Comparison of ENCODE assay signal across 10 cellular contexts in the genomic region with DNA sequence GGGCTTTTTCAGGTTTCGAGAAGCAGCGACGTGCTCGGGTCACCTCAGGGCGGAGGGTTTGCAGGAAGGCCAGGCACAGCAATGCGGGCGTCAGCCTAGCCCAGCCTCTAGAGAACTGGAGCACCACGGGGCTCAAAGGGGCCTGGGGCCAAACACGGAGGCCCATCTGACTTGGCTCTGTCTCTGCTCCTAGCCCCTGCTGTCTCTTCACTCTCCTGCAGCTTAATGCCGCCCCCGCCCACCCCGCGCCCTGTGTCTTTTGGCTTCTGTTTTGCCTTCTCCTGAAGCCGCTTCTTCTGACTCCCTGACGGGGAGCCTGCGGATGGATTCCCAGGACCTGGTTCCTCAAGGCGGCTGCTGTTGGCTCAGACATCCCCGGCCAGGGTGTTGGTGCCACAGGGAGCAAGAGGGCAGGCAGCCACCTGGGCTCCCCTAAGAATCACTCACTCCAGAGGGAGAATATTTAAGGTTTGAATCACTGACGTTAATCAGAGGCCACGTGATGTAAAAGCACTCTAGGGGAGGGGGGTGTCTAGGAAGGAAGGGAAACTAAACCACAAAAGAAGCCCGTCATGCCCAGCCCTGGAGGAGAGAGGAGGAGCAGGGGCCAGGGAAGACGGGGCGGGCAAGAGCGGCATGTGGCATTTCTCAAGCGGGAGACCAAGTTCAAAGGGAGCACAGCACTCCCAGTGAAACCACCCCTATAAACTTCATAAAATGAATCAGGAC. TPM values are rescaled to one million over a fixed set of nuclear protein-coding genes. Genes with fewer than 3 reads are reported as not detected.
DNase-seq lines count a peak whose midpoint lies in the region; ATAC-seq and TF ChIP-seq lines count a peak whose summit lies in the region.
"Had no signal": no experiment of that assay in that cellular context is flagged by ENCODE, and none has a peak within 500 bp of the region (broad histone marks: within the 10 kb centered on the region; RNA-seq: fewer than 3 reads in every experiment).

No MANE protein-coding gene starts in this region.

- H3K36me3 ChIP-seq in GM23248 (ENCODE audit: low read depth) (no peaks in the 10 kb centered on the region), PC-3 (ENCODE audit: low read depth, low read length) (no peaks in the 10 kb centered on the region)

- H3K9ac ChIP-seq in GM23248: 0 out of 2 replicates have a peak overlapping the region, but pooled peaks have one; percentile 5
- no peak overlapping the region for H3K9ac ChIP-seq in PC-3 (ENCODE audit: low read length)

- no peaks in the 10 kb centered on the region for H3K9me2 ChIP-seq in GM23248 (ENCODE audit: insufficient read depth)
- H3K9me2 ChIP-seq in PC-3 (replicated peaks; ENCODE audit: low read length): no peaks in the 10 kb centered on the region

- DNase-seq in GM23248: peak; percentile 74
- peak; percentile 94 for DNase-seq in PC-3
- DNase-seq in fibroblast of peridontal ligament (ENCODE audit: extremely low read depth): peak; percentile 11
- DNase-seq in stimulated activated naive CD8-positive, alpha-beta T cell treated with anti-CD3 and anti-CD28 coated beads, Interleukin-15, Interleukin-2, amounts not matched to agents 100 U/mL and 50 U/mL, for 24 hours: no peak
- DNase-seq in NCI-H1694 (lab: John Stamatoyannopoulos, UW): no peak
- DNase-seq in middle frontal gyrus (ENCODE audit: extremely low spot score, low spot score): no peak
- DNase-seq: activated naive CD4-positive, alpha-beta T cell treated with anti-CD3 and anti-CD28 coated beads, Interleukin-2, amount 10 ng/mL, durations not matched to agents 7 days and 5 days had no signal

- intact Hi-C loops in PC-3 (cut with micrococcal nuclease): loop anchor here (2.0 kb wide), 1 partner anchor 153 kb away; no protein-coding TSS in a partner anchor

- ATAC-seq in PC-3: peak; percentile 84
- ATAC-seq in stimulated activated naive CD8-positive, alpha-beta T cell treated with anti-CD3 and anti-CD28 coated beads, Interleukin-15, Interleukin-2, amounts not matched to agents 100 U/mL and 50 U/mL, for 24 hours: peak; percentile 33
- ATAC-seq in GM19035 (IDR thresholded peaks at IDR 0.05; ENCODE audit: unreplicated experiment): no peak

- WGBS in GM23248 (ENCODE audit: low coverage in 1 of 2, low lambda C conversion rate in 2 of 2, missing lambda C conversion rate in 2 of 2), 2 experiments: 34 to 46% methylated on average over 24 to 25 of the region's 25 CpGs

- POLR2A ChIA-PET in PC-3 (lab: Charles Lee; ENCODE audit: unreplicated experiment): no interaction called here

- CTCF ChIA-PET in PC-3 (lab: Charles Lee): no interaction called here

- in situ Hi-C loops in GM23248 (cut with MboI): no loop called here

- H3K79me2 ChIP-seq in GM23248 (ENCODE audit: insufficient read depth): no peaks in the 10 kb centered on the region
- H3K79me2 ChIP-seq in PC-3 (ENCODE audit: low read length): no peaks in the 10 kb centered on the region

- H3K4me2 ChIP-seq in GM23248 (ENCODE audit: unreplicated experiment) (peak overlapping the region; percentile 55), PC-3 (ENCODE audit: low read length) (peak overlapping the region; percentile 62)

- no peaks in the 10 kb centered on the region for H3K9me3 ChIP-seq in GM23248 (ENCODE audit: low read depth)
- H3K9me3 ChIP-seq in PC-3 (ENCODE audit: low read length): no peaks in the 10 kb centered on the region

- no peaks in the 10 kb centered on the region for H4K20me1 ChIP-seq in GM23248 (ENCODE audit: insufficient read depth)
- H4K20me1 ChIP-seq in PC-3 (ENCODE audit: low read length): no peaks in the 10 kb centered on the region

- peaks cover 13% of the 10 kb centered on the region; the same call in 1 of the 2 replicates for H3K27me3 ChIP-seq in GM23248 (replicated peaks; ENCODE audit: insufficient read depth)
- no peaks in the 10 kb centered on the region for H3K27me3 ChIP-seq in PC-3 (ENCODE audit: low read length)

- H3K27ac ChIP-seq in GM23248 (no peak overlapping the region), PC-3 (ENCODE audit: low read length) (peak overlapping the region; percentile 60)
- H3K27ac ChIP-seq: HL-60 had no signal

- H3F3A ChIP-seq in GM23248 (ENCODE audit: insufficient read depth): no peaks in the 10 kb centered on the region
- no peaks in the 10 kb centered on the region for H3F3A ChIP-seq in PC-3 (ENCODE audit: low read length, unreplicated experiment)

- no peak for TF ChIP-seq CTCF in PC-3 (conservative IDR thresholded peaks at IDR 0.05; ENCODE audit: low read depth, low read length)

- H3K4me3 ChIP-seq in GM23248 (peak overlapping the region; percentile 44), PC-3 (ENCODE audit: low read length) (0 out of 2 replicates have a peak overlapping the region, but pooled peaks have one; percentile 9)

- BruUV-seq in PC-3 (replicated peaks; lab: Mats Ljungman, UMichigan): no TSS peak

- no peaks in the 10 kb centered on the region for H3K4me1 ChIP-seq in GM23248 (ENCODE audit: insufficient read depth)
- H3K4me1 ChIP-seq in PC-3 (ENCODE audit: insufficient read depth, low read length): peaks cover 25% of the 10 kb centered on the region

- H2AFZ ChIP-seq in GM23248 (0 out of 2 replicates have a peak overlapping the region, but pooled peaks have one; percentile 34), PC-3 (ENCODE audit: low read length) (peak overlapping the region; percentile 61; the same call in 1 of the 2 replicates)

RNA-seq across cellular contexts. Expression of a gene that starts 36.9 kb away (rescaled TPM):
- not detected in 2 replicates for total RNA-seq in GM23248 (2014; rRNA removed; shearing (Covaris generic))
- polyA plus RNA-seq in GM23248 (2016; fragmentation: Nextera tagmentation; extraction: Ambion mirVana): not detected in 2 replicates
- not detected in 2 replicates for total RNA-seq in PC-3 (2014; rRNA removed)
- polyA plus RNA-seq: esophagus had no signal

Comparison
In these comparisons a context has a peak if more than half of its experiments do, and no peak if none do; other contexts are left out.
1. DNase-seq: peak in GM23248 (single experiment), PC-3 (single experiment) and fibroblast of peridontal ligament (single experiment); none in stimulated activated naive CD8-positive, alpha-beta T cell treated with anti-CD3 and anti-CD28 coated beads, Interleukin-15, Interleukin-2, amounts not matched to agents 100 U/mL and 50 U/mL, for 24 hours (single experiment), NCI-H1694 (single experiment) and middle frontal gyrus (single experiment).